ENCODE assay signal across 8 cellular contexts in the genomic region with DNA sequence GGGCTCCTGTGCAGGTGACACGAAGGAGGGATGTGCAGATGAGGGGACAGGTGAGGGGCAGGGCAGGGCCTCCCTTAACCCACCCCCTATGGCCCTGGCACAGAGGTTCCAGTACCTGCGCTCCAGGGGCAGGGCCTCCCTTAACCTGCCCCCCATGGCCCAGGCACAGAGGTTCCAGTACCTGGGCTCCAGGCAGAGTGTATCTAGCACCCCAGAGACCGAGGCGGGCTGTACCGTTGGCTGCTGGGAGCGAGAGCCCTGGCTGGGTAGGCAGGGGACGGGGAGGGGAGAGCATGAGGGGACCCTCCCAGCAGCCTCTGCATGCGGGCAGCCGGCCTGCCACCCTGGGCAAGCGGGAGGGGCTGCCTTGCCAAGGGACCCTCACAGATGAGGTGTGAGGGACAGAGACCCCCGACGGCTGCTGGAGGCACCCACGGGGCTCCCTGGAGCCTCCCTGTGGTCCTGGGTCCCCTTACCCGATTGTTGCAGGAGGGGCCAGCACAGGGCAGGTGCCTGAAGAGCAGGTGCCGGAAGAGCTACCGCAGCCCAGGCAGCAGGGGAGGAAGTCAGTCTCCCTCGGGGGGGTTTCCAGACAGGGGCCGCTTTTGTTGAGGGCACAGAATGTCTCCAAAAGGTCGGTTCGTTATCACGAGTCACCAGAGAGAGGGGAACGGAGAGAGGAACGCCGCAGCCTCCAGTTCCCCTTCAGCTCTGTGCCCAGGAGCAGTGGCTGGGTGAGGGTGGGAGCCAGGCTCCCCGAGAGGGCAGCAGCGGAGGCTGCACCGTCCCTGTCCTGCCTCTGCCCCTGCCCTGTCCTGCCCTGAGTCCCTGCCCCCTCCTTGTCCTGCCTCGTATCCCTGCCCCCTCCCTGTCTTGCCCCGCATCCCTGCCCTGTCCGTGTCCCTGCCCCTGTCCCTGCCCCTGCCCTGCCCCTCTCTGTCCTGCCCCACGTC. TPM values are rescaled to one million over a fixed set of nuclear protein-coding genes. Genes with fewer than 3 reads are reported as not detected.
DNase-seq lines count a peak whose midpoint lies in the region; ATAC-seq, FAIRE-seq and TF ChIP-seq lines count a peak whose summit lies in the region.
"Not testable (repeated sequence)": the region's sequence is repeated elsewhere in the genome, so short reads cannot be mapped to it uniquely, and the experiment has no call there.

No MANE protein-coding gene starts in this region.

- peak overlapping the region in 1 of 2 donors; percentile 53 for H3K4me3 Mint-ChIP-seq in CD14-positive monocyte
- not testable (repeated sequence) for H3K4me3 Mint-ChIP-seq in activated CD4-positive, alpha-beta T cell treated with anti-CD3 and anti-CD28 coated beads, Interleukin-2, amount 10 ng/mL, durations not matched to agents 24 days and 14 days; natural killer cell
- peak overlapping the region; percentile 28 to 77 for H3K4me3 Mint-ChIP-seq in stimulated activated naive B cell treated with anti-CD40 and anti-IgM and Interleukin-4, amounts not matched to agents 10 μg/mL and 1 μg/mL and 100 μg/mL, for 72 hours

- H3K9me3 Mint-ChIP-seq in CD14-positive monocyte; activated CD4-positive, alpha-beta T cell treated with anti-CD3 and anti-CD28 coated beads, Interleukin-2, amount 10 ng/mL, durations not matched to agents 24 days and 14 days; natural killer cell; stimulated activated naive B cell treated with anti-CD40 and anti-IgM and Interleukin-4, amounts not matched to agents 10 μg/mL and 1 μg/mL and 100 μg/mL, for 72 hours: not testable (repeated sequence)

- H3K27me3 ChIP-seq in right cardiac atrium (ENCODE audit: control insufficient read depth, insufficient read depth), result not testable (repeated sequence)

- not testable (repeated sequence) for H3K9me3 ChIP-seq in right cardiac atrium (ENCODE audit: control insufficient read depth, low read length)

- not testable (repeated sequence) for H3K4me3 ChIP-seq in right cardiac atrium (ENCODE audit: low read length)

- H3K36me3 Mint-ChIP-seq in CD14-positive monocyte; activated CD4-positive, alpha-beta T cell treated with anti-CD3 and anti-CD28 coated beads, Interleukin-2, amount 10 ng/mL, durations not matched to agents 24 days and 14 days (ENCODE audit: low read depth); natural killer cell; stimulated activated naive B cell treated with anti-CD40 and anti-IgM and Interleukin-4, amounts not matched to agents 10 μg/mL and 1 μg/mL and 100 μg/mL, for 72 hours: not testable (repeated sequence)

- not testable (repeated sequence) for H3K4me1 ChIP-seq in right cardiac atrium (ENCODE audit: control insufficient read depth, insufficient read depth, low read length)

- not testable (repeated sequence) for H3K27ac ChIP-seq in right cardiac atrium (ENCODE audit: low read length)

- ATAC-seq in right cardiac atrium, result peak; percentile 15 to 34
- ATAC-seq in natural killer cell, result peak; percentile 65 to 79 (median 72)
- ATAC-seq in stimulated activated naive B cell treated with anti-CD40 and anti-IgM and Interleukin-4, amounts not matched to agents 10 μg/mL and 1 μg/mL and 100 μg/mL, for 72 hours (replicated peaks), result peak; percentile 55 to 62

- not testable (repeated sequence) for H3K27me3 Mint-ChIP-seq in CD14-positive monocyte (ENCODE audit: low read depth in 3 of 3); activated CD4-positive, alpha-beta T cell treated with anti-CD3 and anti-CD28 coated beads, Interleukin-2, amount 10 ng/mL, durations not matched to agents 24 days and 14 days; natural killer cell (ENCODE audit: low read depth in 2 of 2); stimulated activated naive B cell treated with anti-CD40 and anti-IgM and Interleukin-4, amounts not matched to agents 10 μg/mL and 1 μg/mL and 100 μg/mL, for 72 hours

- not testable (repeated sequence) for TF ChIP-seq CTCF in CD14-positive monocyte (IDR thresholded peaks at IDR 0.05); natural killer cell (IDR thresholded peaks at IDR 0.05)

- 92% methylated on average over 1 of the region's 31 CpGs for WGBS in right cardiac atrium

- intact Hi-C loops in CD14-positive monocyte (cut with micrococcal nuclease); activated CD4-positive, alpha-beta T cell treated with anti-CD3 and anti-CD28 coated beads, Interleukin-2, amount 10 ng/mL, durations not matched to agents 24 days and 14 days (cut with micrococcal nuclease); right cardiac atrium (cut with DNase I); natural killer cell (cut with micrococcal nuclease): not testable (repeated sequence)

- peak; percentile 94 for FAIRE-seq in GM19239 (lab: Jason Lieb, UNC)

- H3K4me1 Mint-ChIP-seq in CD14-positive monocyte; activated CD4-positive, alpha-beta T cell treated with anti-CD3 and anti-CD28 coated beads, Interleukin-2, amount 10 ng/mL, durations not matched to agents 24 days and 14 days; natural killer cell; stimulated activated naive B cell treated with anti-CD40 and anti-IgM and Interleukin-4, amounts not matched to agents 10 μg/mL and 1 μg/mL and 100 μg/mL, for 72 hours: not testable (repeated sequence)

- DNase-seq in CD14-positive monocyte (ENCODE audit: low spot score), result peak; percentile 6
- not testable (repeated sequence) for DNase-seq in GM19239 (ENCODE audit: insufficient read length, low spot score); right cardiac atrium; natural killer cell
- DNase-seq in activated CD4-positive, alpha-beta T cell treated with anti-CD3 and anti-CD28 coated beads, Interleukin-2, amount 10 ng/mL, durations not matched to agents 24 days and 14 days, result peak; percentile 55
- peak; percentile 27 to 34 for DNase-seq in activated T-cell treated with anti-CD3 and anti-CD28 coated beads, Interleukin-2, amount 50 U/mL, for 48 hours
- DNase-seq in central memory CD4-positive, alpha-beta T cell, result peak; percentile 0
- peak; percentile 52 for DNase-seq in stimulated activated naive B cell treated with anti-CD40 and anti-IgM and Interleukin-4, amounts not matched to agents 10 μg/mL and 1 μg/mL and 100 μg/mL, for 72 hours

- peak overlapping the region in 1 of 7 donors; percentile 65 for H3K27ac Mint-ChIP-seq in CD14-positive monocyte
- not testable (repeated sequence) for H3K27ac Mint-ChIP-seq in activated CD4-positive, alpha-beta T cell treated with anti-CD3 and anti-CD28 coated beads, Interleukin-2, amount 10 ng/mL, durations not matched to agents 24 days and 14 days; natural killer cell
- peak overlapping the region; percentile 91 for H3K27ac Mint-ChIP-seq in stimulated activated naive B cell treated with anti-CD40 and anti-IgM and Interleukin-4, amounts not matched to agents 10 μg/mL and 1 μg/mL and 100 μg/mL, for 72 hours

RNA-seq across cellular contexts. Expression of gene GATD3, which starts 26.1 kb away (rescaled TPM):
- 10 to 100 TPM; 35.8 to 42.4 TPM for polyA plus RNA-seq in CD14-positive monocyte
- total RNA-seq in activated CD4-positive, alpha-beta T cell treated with anti-CD3 and anti-CD28 coated beads, Interleukin-2, amount 10 ng/mL, durations not matched to agents 24 days and 14 days, result 13.1 and 15.0 TPM in 2 replicates
- total RNA-seq in right cardiac atrium, result 10 to 100 TPM in 3 of 4 donors, 1 to 10 TPM in 1; 7.0 to 83.1 (median 14.1) TPM
- polyA plus RNA-seq in right cardiac atrium, result 12.1 TPM
- 10 to 100 TPM; 24.8 to 37.1 (median 27.8) TPM for total RNA-seq in natural killer cell

RNA-seq across cellular contexts. Expression of gene PWP2, which starts 52.4 kb away (rescaled TPM):
- polyA plus RNA-seq in CD14-positive monocyte, result 1 to 10 TPM; 4.4 TPM
- 10.0 and 16.5 TPM in 2 replicates for total RNA-seq in activated CD4-positive, alpha-beta T cell treated with anti-CD3 and anti-CD28 coated beads, Interleukin-2, amount 10 ng/mL, durations not matched to agents 24 days and 14 days
- total RNA-seq in right cardiac atrium, result 1 to 10 TPM in 3 of 4 donors, under 1 TPM in 1; 0.94 to 8.9 (median 2.3) TPM
- 1.6 TPM for polyA plus RNA-seq in right cardiac atrium
- 10 to 100 TPM; 28.5 to 32.7 (median 32.7) TPM for total RNA-seq in natural killer cell
